ENCODE assay signal across 29 cellular contexts in the genomic region with DNA sequence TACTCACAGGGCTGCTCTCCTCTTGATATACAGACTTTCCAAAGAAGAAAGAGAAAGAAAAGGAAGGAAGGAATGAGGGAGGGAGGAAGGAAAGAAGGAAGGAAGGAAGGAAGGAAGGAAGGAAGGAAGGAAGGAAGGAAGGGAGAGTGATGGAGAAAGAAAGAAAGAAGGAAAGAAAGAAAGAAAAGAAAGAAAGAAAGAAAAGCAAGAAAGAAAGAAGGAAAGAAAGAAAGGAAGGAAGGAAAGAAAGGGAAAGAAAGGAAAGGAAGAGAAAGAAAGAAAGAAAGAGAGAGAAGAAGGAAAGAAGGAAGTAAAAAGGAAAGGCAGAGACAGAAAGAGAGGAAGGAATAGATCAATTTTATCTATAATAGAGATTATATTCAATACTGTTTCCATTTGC.
"Had no signal": no experiment of that assay in that cellular context is flagged by ENCODE, and none has a peak within 500 bp of the region (broad histone marks: within the 10 kb centered on the region; RNA-seq: fewer than 3 reads in every experiment).

No MANE protein-coding gene starts in this region.

- H3K27me3 ChIP-seq: colonic mucosa, dorsolateral prefrontal cortex, esophagus muscularis mucosa, esophagus squamous epithelium, foreskin keratinocyte, gastrocnemius medialis, gastroesophageal sphincter, heart left ventricle, heart right ventricle had no signal

- H3K27ac ChIP-seq: colonic mucosa, coronary artery, dorsolateral prefrontal cortex, epithelial cell of prostate, esophagus muscularis mucosa, esophagus squamous epithelium, foreskin keratinocyte, gastrocnemius medialis, gastroesophageal sphincter, heart left ventricle, heart right ventricle had no signal

- H3K4me1 Mint-ChIP-seq: endodermal cell had no signal

- FAIRE-seq: colon, endometrium, endothelial cell of umbilical vein, frontal cortex had no signal

- H3K4me3 Mint-ChIP-seq: dendritic cell treated with granulocyte-macrophage colony-stimulating factor and Interleukin-4, amounts not matched to agents 40 ng/mL and 50 ng/mL, for 4 days; effector memory CD8-positive, alpha-beta T cell; endodermal cell had no signal

- H3K27ac Mint-ChIP-seq: dendritic cell treated with granulocyte-macrophage colony-stimulating factor and Interleukin-4, amounts not matched to agents 40 ng/mL and 50 ng/mL, for 4 days; effector memory CD8-positive, alpha-beta T cell; endodermal cell had no signal

- DNase-seq: colonic mucosa; cortex of kidney; dermis blood vessel endothelial cell; dorsolateral prefrontal cortex; effector CD4-positive, alpha-beta T cell; effector CD8-positive, alpha-beta T cell; effector memory CD4-positive, alpha-beta T cell; effector memory CD8-positive, alpha-beta T cell; endodermal cell; erythroblast; esophagus squamous epithelium; foreskin fibroblast; foreskin keratinocyte; foreskin melanocyte; gastrocnemius medialis; glutamatergic neuron; head of caudate nucleus; heart left ventricle; heart right ventricle had no signal

- H3K4me3 ChIP-seq: colonic mucosa, coronary artery, dorsolateral prefrontal cortex, esophagus muscularis mucosa, esophagus squamous epithelium, gastrocnemius medialis, gastroesophageal sphincter, heart left ventricle, heart right ventricle had no signal

- H3K4me1 ChIP-seq: colonic mucosa, esophagus muscularis mucosa, esophagus squamous epithelium, foreskin keratinocyte, gastrocnemius medialis, gastroesophageal sphincter, heart left ventricle, heart right ventricle had no signal

- H3K36me3 ChIP-seq: colonic mucosa, esophagus muscularis mucosa, esophagus squamous epithelium, gastrocnemius medialis, gastroesophageal sphincter, heart left ventricle, heart right ventricle had no signal

- H3K9me3 ChIP-seq: colonic mucosa, esophagus squamous epithelium, gastrocnemius medialis, gastroesophageal sphincter had no signal

- H3K9me3 Mint-ChIP-seq: endodermal cell had no signal

- H3K27me3 Mint-ChIP-seq: dendritic cell treated with granulocyte-macrophage colony-stimulating factor and Interleukin-4, amounts not matched to agents 40 ng/mL and 50 ng/mL, for 4 days; effector memory CD8-positive, alpha-beta T cell had no signal

- ATAC-seq: effector memory CD8-positive, alpha-beta T cell; esophagus mucosa; foreskin keratinocyte; gastrocnemius medialis; gastroesophageal sphincter; heart left ventricle; heart right ventricle had no signal
